Comparison of ENCODE assay signal across 10 cellular contexts in the genomic region with DNA sequence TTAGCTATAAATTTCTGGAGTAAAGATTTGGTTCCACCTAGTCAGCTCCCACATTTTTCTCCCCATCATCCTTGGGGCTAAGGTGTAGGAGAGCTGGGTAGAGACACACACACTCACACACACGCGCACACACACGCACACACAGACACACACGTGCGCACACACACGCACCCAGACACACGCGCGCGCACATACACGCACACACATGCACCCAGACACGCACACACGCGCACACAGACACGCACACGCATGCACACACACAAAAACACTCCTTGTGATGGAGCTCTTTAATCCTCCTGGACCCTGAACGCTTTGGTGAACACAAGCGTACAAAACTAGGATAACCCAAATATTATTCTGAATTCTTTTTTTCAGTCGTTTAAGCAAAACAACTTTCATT.
"Had no signal": no experiment of that assay in that cellular context is flagged by ENCODE, and none has a peak within 500 bp of the region (broad histone marks: within the 10 kb centered on the region; RNA-seq: fewer than 3 reads in every experiment).

No MANE protein-coding gene starts in this region.

- H3K36me3 ChIP-seq: SJCRH30, tibial nerve had no signal

- H3K27me3 ChIP-seq: SJCRH30, tibial nerve had no signal

- H3K36me3 Mint-ChIP-seq: activated CD4-positive, alpha-beta memory T cell treated with anti-CD3 and anti-CD28 coated beads for 36 hours had no signal

- H3K79me2 ChIP-seq: hepatocyte had no signal

- H3K27ac Mint-ChIP-seq: activated CD4-positive, alpha-beta memory T cell treated with anti-CD3 and anti-CD28 coated beads for 36 hours; activated naive CD4-positive, alpha-beta T cell treated with anti-CD3 and anti-CD28 coated beads for 36 hours; activated T-helper 1 cell treated with anti-CD3 and anti-CD28 coated beads, Interleukin-12 subunit alpha, Interleukin-12 subunit beta, Interleukin-2, Interleukin-4 antibody, amounts not matched to agents 30 ng/mL and 10 ng/mL and 1 ng/mL, durations not matched to agents 14 hours and 24 hours and 36 hours had no signal

- H2AFZ ChIP-seq: hepatocyte had no signal

- H3K27ac ChIP-seq: hepatocyte, SJCRH30 had no signal

- H3K9me3 ChIP-seq: SJCRH30, tibial nerve had no signal

- H3K4me3 ChIP-seq: hepatocyte, SJCRH30, smooth muscle cell had no signal

- H3K4me2 ChIP-seq: hepatocyte had no signal

- H3K9me3 Mint-ChIP-seq: activated CD4-positive, alpha-beta memory T cell treated with anti-CD3 and anti-CD28 coated beads for 36 hours; activated naive CD4-positive, alpha-beta T cell treated with anti-CD3 and anti-CD28 coated beads for 36 hours; activated T-helper 1 cell treated with anti-CD3 and anti-CD28 coated beads, Interleukin-12 subunit alpha, Interleukin-12 subunit beta, Interleukin-2, Interleukin-4 antibody, amounts not matched to agents 30 ng/mL and 10 ng/mL and 1 ng/mL, durations not matched to agents 14 hours and 24 hours and 36 hours had no signal

- H3K4me1 ChIP-seq: SJCRH30 had no signal

- H3K4me3 Mint-ChIP-seq: activated CD4-positive, alpha-beta memory T cell treated with anti-CD3 and anti-CD28 coated beads for 36 hours; activated naive CD4-positive, alpha-beta T cell treated with anti-CD3 and anti-CD28 coated beads for 36 hours; activated T-helper 1 cell treated with anti-CD3 and anti-CD28 coated beads, Interleukin-12 subunit alpha, Interleukin-12 subunit beta, Interleukin-2, Interleukin-4 antibody, amounts not matched to agents 30 ng/mL and 10 ng/mL and 1 ng/mL, durations not matched to agents 14 hours and 24 hours and 36 hours had no signal

- DNase-seq: activated CD4-positive, alpha-beta memory T cell treated with anti-CD3 and anti-CD28 coated beads for 36 hours; activated CD4-positive, CD25-positive, alpha-beta regulatory T cell treated with anti-CD3 and anti-CD28 coated beads, Interleukin-2, amount 50 U/mL, for 72 hours; activated CD8-positive, alpha-beta memory T cell treated with anti-CD3 and anti-CD28 coated beads, Interleukin-2, amount 50 U/mL, for 4 hours; activated naive CD4-positive, alpha-beta T cell treated with anti-CD3 and anti-CD28 coated beads for 36 hours; posterior cingulate gyrus; SJCRH30 had no signal
